10 cellular contexts compared by ENCODE assay signal in the genomic region with DNA sequence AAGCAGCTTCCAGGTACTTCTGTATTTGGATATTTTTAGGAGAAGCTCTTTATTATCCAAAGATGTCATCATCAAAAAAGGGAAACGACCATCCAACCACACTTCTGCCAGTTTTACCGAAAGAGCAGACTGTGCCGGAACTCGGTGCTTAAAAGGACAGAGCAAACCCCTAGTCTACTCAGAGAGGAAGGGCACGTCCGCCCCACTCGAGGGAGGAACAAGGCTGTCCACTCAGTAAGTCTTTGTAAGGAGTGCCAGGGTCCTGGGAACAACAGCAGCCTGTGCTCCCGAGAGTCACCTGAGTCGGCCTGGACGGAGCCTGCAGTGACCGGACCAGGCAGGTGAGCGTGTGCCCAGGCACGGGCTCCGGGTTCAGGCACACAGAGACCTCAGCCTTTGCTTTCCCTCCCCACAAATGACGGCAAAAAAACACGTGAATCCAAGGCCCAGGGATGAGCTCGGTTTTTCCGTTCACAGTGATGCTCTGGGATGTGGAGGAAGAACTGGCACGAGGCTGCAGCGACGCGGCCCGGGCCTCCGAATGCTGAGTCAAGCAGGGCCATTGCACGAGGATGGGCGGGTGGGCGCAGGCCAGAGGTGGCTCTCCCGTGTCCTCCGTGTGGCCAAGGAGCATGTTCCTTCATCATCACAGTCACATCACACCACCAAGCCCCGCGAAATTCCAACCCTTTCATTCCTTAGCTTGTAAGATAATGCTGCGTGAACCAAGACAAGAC. TPM values are rescaled to one million over a fixed set of nuclear protein-coding genes. Genes with fewer than 3 reads are reported as not detected.
DNase-seq lines count a peak whose midpoint lies in the region; ATAC-seq and TF ChIP-seq lines count a peak whose summit lies in the region.
"Had no signal": no experiment of that assay in that cellular context is flagged by ENCODE, and none has a peak within 500 bp of the region (broad histone marks: within the 10 kb centered on the region; RNA-seq: fewer than 3 reads in every experiment).

No MANE protein-coding gene starts in this region.

- no peaks in the 10 kb centered on the region for H3K36me3 ChIP-seq in MM.1S (replicated peaks; ENCODE audit: insufficient read depth, low read length)

- no peaks in the 10 kb centered on the region for H3K9me3 Mint-ChIP-seq in activated T-helper 17 cell treated with anti-CD3 and anti-CD28 coated beads, Interleukin-2, amount 50 U/mL, for 72 hours

- H3K4me3 ChIP-seq in MM.1S (ENCODE audit: low read length) (peak overlapping the region; percentile 66; the same call in 1 of the 2 replicates), lower leg skin (ENCODE audit: low read depth, poor library complexity, severe bottlenecking) (no peak overlapping the region)

- no peaks in the 10 kb centered on the region for H3K27me3 Mint-ChIP-seq in activated T-helper 17 cell treated with anti-CD3 and anti-CD28 coated beads, Interleukin-2, amount 50 U/mL, for 72 hours

- H3K4me3 Mint-ChIP-seq in activated T-helper 17 cell treated with anti-CD3 and anti-CD28 coated beads, Interleukin-2, amount 50 U/mL, for 72 hours, result peak overlapping the region; percentile 85

- TF ChIP-seq POLR2A in lower leg skin (IDR thresholded peaks at IDR 0.05), result no peak

- TF ChIP-seq CTCF in MM.1S (IDR thresholded peaks at IDR 0.05; ENCODE audit: low read length), result no peak
- no peak for TF ChIP-seq CTCF in lower leg skin (IDR thresholded peaks at IDR 0.05)

- H3K4me2 ChIP-seq in MM.1S (ENCODE audit: low read depth, low read length), result peak overlapping the region; percentile 94

- H3K9ac ChIP-seq in MM.1S (ENCODE audit: low read length), result peak overlapping the region; percentile 51; the same call in 1 of the 2 replicates

- DNase-seq in MM.1S (no peak), lower leg skin (ENCODE audit: low spot score in 2 of 2) (peak; percentile 71 to 92), NAMALWA (ENCODE audit: low spot score) (no peak)
- no peak for DNase-seq in activated effector memory CD4-positive, alpha-beta T cell treated with Interleukin-2 at 50 U/mL for 16 hours
- DNase-seq: activated gamma-delta T cell, NCI-H2081 treated with DMSO at 0.1 percent for 48 hours had no signal

- WGBS in lower leg skin, 2 donors, result 78% methylated on average over 29 to 31 of the region's 32 CpGs

- peaks cover 10% of the 10 kb centered on the region for H3K36me3 Mint-ChIP-seq in activated T-helper 17 cell treated with anti-CD3 and anti-CD28 coated beads, Interleukin-2, amount 50 U/mL, for 72 hours (ENCODE audit: low read depth)

- no peak for ATAC-seq in activated T-helper 17 cell treated with anti-CD3 and anti-CD28 coated beads, Interleukin-2, amount 50 U/mL, for 72 hours (replicated peaks)
- ATAC-seq in SK-N-SH treated with all-trans-retinoic acid at 6 μM for 48 hours, result no peak
- no peak for ATAC-seq in HG02852 (IDR thresholded peaks at IDR 0.05; ENCODE audit: unreplicated experiment)

- no peaks in the 10 kb centered on the region for H3K9me3 ChIP-seq in MM.1S (replicated peaks; ENCODE audit: insufficient read depth, low read length)

- H3K27ac ChIP-seq in MM.1S (ENCODE audit: low read length) (no peak overlapping the region), temporal lobe (ENCODE audit: low read depth, low read length) (peak overlapping the region; percentile 51)

- H3K79me2 ChIP-seq in MM.1S (ENCODE audit: low read length), result no peaks in the 10 kb centered on the region

- peaks cover 18% of the 10 kb centered on the region for H3K27me3 ChIP-seq in MM.1S (replicated peaks; ENCODE audit: insufficient read depth, low read length)

- peaks cover 11% of the 10 kb centered on the region for H3K4me1 ChIP-seq in MM.1S (ENCODE audit: low read length)

- no peaks in the 10 kb centered on the region for H3K9me2 ChIP-seq in MM.1S (replicated peaks; ENCODE audit: insufficient read depth, low read length)

- H3K4me1 Mint-ChIP-seq in activated T-helper 17 cell treated with anti-CD3 and anti-CD28 coated beads, Interleukin-2, amount 50 U/mL, for 72 hours, result peaks cover 9% of the 10 kb centered on the region

- no peaks in the 10 kb centered on the region for H3F3A ChIP-seq in MM.1S (ENCODE audit: insufficient read depth, low read length)

- peak overlapping the region; percentile 77 for H2AFZ ChIP-seq in MM.1S (ENCODE audit: low read length)

- intact Hi-C loops in lower leg skin (cut with DNase I; ENCODE audit: low total_unique reads), result no loop called here

- no peaks in the 10 kb centered on the region for H4K20me1 ChIP-seq in MM.1S (ENCODE audit: insufficient read depth, low read length)

- peak overlapping the region; percentile 98 for H3K27ac Mint-ChIP-seq in activated T-helper 17 cell treated with anti-CD3 and anti-CD28 coated beads, Interleukin-2, amount 50 U/mL, for 72 hours

TF ChIP-seq in SK-N-SH treated with all-trans-retinoic acid at 6 μM for 48 hours, 23 proteins besides CTCF, POLR2A, EP300 and RAD21:
- TF ChIP-seq PPARA (CRISPR knock-in tag; IDR thresholded peaks at IDR 0.05; ENCODE audit: borderline replicate concordance) (no peak), ZNF8 (CRISPR knock-in tag; IDR thresholded peaks at IDR 0.05) (no peak), SNAI2 (CRISPR knock-in tag; IDR thresholded peaks at IDR 0.05) (no peak)
- TF ChIP-seq, protein P1, sequence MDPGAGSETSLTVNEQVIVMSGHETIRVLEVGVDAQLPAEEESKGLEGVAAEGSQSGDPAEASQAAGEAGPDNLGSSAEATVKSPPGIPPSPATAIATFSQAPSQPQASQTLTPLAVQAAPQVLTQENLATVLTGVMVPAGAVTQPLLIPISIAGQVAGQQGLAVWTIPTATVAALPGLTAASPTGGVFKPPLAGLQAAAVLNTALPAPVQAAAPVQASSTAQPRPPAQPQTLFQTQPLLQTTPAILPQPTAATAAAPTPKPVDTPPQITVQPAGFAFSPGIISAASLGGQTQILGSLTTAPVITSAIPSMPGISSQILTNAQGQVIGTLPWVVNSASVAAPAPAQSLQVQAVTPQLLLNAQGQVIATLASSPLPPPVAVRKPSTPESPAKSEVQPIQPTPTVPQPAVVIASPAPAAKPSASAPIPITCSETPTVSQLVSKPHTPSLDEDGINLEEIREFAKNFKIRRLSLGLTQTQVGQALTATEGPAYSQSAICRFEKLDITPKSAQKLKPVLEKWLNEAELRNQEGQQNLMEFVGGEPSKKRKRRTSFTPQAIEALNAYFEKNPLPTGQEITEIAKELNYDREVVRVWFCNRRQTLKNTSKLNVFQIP (CRISPR knock-in tag; IDR thresholded peaks at IDR 0.05; ENCODE audit: borderline replicate concordance, low read depth), result no peak
- TF ChIP-seq, protein P2, sequence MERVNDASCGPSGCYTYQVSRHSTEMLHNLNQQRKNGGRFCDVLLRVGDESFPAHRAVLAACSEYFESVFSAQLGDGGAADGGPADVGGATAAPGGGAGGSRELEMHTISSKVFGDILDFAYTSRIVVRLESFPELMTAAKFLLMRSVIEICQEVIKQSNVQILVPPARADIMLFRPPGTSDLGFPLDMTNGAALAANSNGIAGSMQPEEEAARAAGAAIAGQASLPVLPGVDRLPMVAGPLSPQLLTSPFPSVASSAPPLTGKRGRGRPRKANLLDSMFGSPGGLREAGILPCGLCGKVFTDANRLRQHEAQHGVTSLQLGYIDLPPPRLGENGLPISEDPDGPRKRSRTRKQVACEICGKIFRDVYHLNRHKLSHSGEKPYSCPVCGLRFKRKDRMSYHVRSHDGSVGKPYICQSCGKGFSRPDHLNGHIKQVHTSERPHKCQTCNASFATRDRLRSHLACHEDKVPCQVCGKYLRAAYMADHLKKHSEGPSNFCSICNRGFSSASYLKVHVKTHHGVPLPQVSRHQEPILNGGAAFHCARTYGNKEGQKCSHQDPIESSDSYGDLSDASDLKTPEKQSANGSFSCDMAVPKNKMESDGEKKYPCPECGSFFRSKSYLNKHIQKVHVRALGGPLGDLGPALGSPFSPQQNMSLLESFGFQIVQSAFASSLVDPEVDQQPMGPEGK (CRISPR knock-in tag; IDR thresholded peaks at IDR 0.05; ENCODE audit: borderline replicate concordance), result no peak

RNA-seq across cellular contexts. Expression of a gene that starts 17.4 kb away (rescaled TPM):
- 10 to 100 TPM; 41.1 to 53.6 TPM for total RNA-seq in activated T-helper 17 cell treated with anti-CD3 and anti-CD28 coated beads, Interleukin-2, amount 50 U/mL, for 72 hours
- total RNA-seq in lower leg skin, result 100 to 1,000 TPM in 1 of 4 donors, 10 to 100 TPM in 3; 77.9 to 107 (median 81.5) TPM
- 1.7 TPM for total RNA-seq in temporal lobe

Comparison
In these comparisons a context has a peak if more than half of its experiments do, and no peak if none do; other contexts are left out.
1. DNase-seq: peak in lower leg skin (2 of 2); none in MM.1S (single experiment), NAMALWA (single experiment) and activated effector memory CD4-positive, alpha-beta T cell treated with Interleukin-2 at 50 U/mL for 16 hours (single experiment).
2. RNA of a gene that starts 17.4 kb away (total RNA-seq): 77.9 to 107 TPM in lower leg skin and 41.1 to 53.6 TPM in activated T-helper 17 cell treated with anti-CD3 and anti-CD28 coated beads, Interleukin-2, amount 50 U/mL, for 72 hours; 1.7 TPM in temporal lobe (single experiment); every median in the first group is over 10 times any median in the second.